ENCODE assay signal across 16 cellular contexts in the genomic region with DNA sequence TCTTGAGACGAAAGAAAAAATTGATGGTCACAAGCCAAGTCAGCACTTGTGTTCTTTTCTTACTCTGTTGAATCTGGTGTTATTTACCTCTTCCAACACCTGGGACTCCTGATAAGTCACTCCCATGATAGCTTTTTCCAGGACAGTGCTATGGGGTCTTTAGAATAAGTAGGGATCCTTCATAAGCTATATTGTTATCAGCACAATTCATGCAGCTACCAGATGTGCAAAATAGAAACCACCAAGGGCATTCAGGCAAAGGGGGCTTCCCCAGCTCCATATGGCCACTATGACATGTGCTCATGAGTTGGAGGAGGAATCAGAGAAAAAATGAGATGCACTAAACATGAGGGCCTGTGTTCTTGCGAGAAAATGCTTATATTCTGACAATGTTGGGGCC. TPM values are rescaled to one million over a fixed set of nuclear protein-coding genes. Genes with fewer than 3 reads are reported as not detected.
DNase-seq lines count a peak whose midpoint lies in the region; ATAC-seq and TF ChIP-seq lines count a peak whose summit lies in the region.
"Had no signal": no experiment of that assay in that cellular context is flagged by ENCODE, and none has a peak within 500 bp of the region (broad histone marks: within the 10 kb centered on the region; RNA-seq: fewer than 3 reads in every experiment).

No MANE protein-coding gene starts in this region.

- peak; percentile 43 for ATAC-seq in activated CD4-positive, alpha-beta T cell treated with anti-CD3 and anti-CD28 coated beads for 36 hours
- ATAC-seq in HG02870 (IDR thresholded peaks at IDR 0.05; ENCODE audit: unreplicated experiment) = peak; percentile 46
- peak; percentile 60 for ATAC-seq in activated T-helper 17 cell treated with anti-CD3 and anti-CD28 coated beads, Interleukin-2, amount 50 U/mL, for 72 hours (replicated peaks)

- H3K4me3 Mint-ChIP-seq in activated CD4-positive, alpha-beta T cell treated with anti-CD3 and anti-CD28 coated beads for 36 hours = no peak overlapping the region
- H3K4me3 Mint-ChIP-seq in activated T-helper 17 cell treated with anti-CD3 and anti-CD28 coated beads, Interleukin-2, amount 50 U/mL, for 72 hours = peak overlapping the region; percentile 72
- no peak overlapping the region for H3K4me3 Mint-ChIP-seq in nephron
- H3K4me3 Mint-ChIP-seq: dendritic cell treated with granulocyte-macrophage colony-stimulating factor and Interleukin-4, amounts not matched to agents 40 ng/mL and 50 ng/mL, for 4 days had no signal

- H3K36me3 Mint-ChIP-seq in activated CD4-positive, alpha-beta T cell treated with anti-CD3 and anti-CD28 coated beads for 36 hours (ENCODE audit: low read depth) = peaks cover 3% of the 10 kb centered on the region
- H3K36me3 Mint-ChIP-seq in activated T-helper 17 cell treated with anti-CD3 and anti-CD28 coated beads, Interleukin-2, amount 50 U/mL, for 72 hours (ENCODE audit: low read depth) = no peaks in the 10 kb centered on the region
- H3K36me3 Mint-ChIP-seq in nephron (ENCODE audit: low read depth) = no peaks in the 10 kb centered on the region

- H3K27ac Mint-ChIP-seq in activated CD4-positive, alpha-beta T cell treated with anti-CD3 and anti-CD28 coated beads for 36 hours = peak overlapping the region; percentile 91
- peak overlapping the region; percentile 86 for H3K27ac Mint-ChIP-seq in activated T-helper 17 cell treated with anti-CD3 and anti-CD28 coated beads, Interleukin-2, amount 50 U/mL, for 72 hours
- peak overlapping the region in 2 of 3 experiments; percentile 41 to 86 for H3K27ac Mint-ChIP-seq in nephron
- H3K27ac Mint-ChIP-seq: dendritic cell treated with granulocyte-macrophage colony-stimulating factor and Interleukin-4, amounts not matched to agents 40 ng/mL and 50 ng/mL, for 4 days had no signal

- peaks cover 6% of the 10 kb centered on the region for H3K9me3 Mint-ChIP-seq in activated CD4-positive, alpha-beta T cell treated with anti-CD3 and anti-CD28 coated beads for 36 hours (ENCODE audit: low read depth)
- peaks cover 15% of the 10 kb centered on the region for H3K9me3 Mint-ChIP-seq in activated T-helper 17 cell treated with anti-CD3 and anti-CD28 coated beads, Interleukin-2, amount 50 U/mL, for 72 hours
- H3K9me3 Mint-ChIP-seq in nephron = no peaks in the 10 kb centered on the region

- CTCF ChIA-PET in activated CD4-positive, alpha-beta T cell treated with anti-CD3 and anti-CD28 coated beads for 36 hours (lab: Charles Lee) = interaction anchor here (0.7 to 3.9 kb wide), 10 partner anchors 8 to 463 kb away, joined by 3 to 27 read pairs (median 3); no protein-coding TSS in a partner anchor

- DNase-seq in activated CD4-positive, alpha-beta T cell treated with anti-CD3 and anti-CD28 coated beads for 36 hours = peak; percentile 64
- DNase-seq in activated CD4-positive, alpha-beta T cell treated with anti-CD3 and anti-CD28 coated beads for 4 hours = no peak
- no peak for DNase-seq in SHP77 treated with DMSO at 0.1 percent for 48 hours (lab: John Stamatoyannopoulos, UW)
- DNase-seq in UCSD-AML1 (lab: John Stamatoyannopoulos, UW; ENCODE audit: unreplicated experiment) = no peak
- no peak for DNase-seq in DMS153 (lab: John Stamatoyannopoulos, UW)
- DNase-seq: 8988T, MV-4-11, NCI-H524 treated with DMSO at 0.1 percent for 48 hours, sigmoid colon, SJCRH30, trophoblast cell, WERI-Rb-1 had no signal

- no peak for TF ChIP-seq CTCF in nephron (IDR thresholded peaks at IDR 0.05; ENCODE audit: unreplicated experiment in 3 of 3)

- intact Hi-C loops in activated CD4-positive, alpha-beta T cell treated with anti-CD3 and anti-CD28 coated beads for 36 hours (cut with DNase I, micrococcal nuclease) = loop anchor here in 1 of 2 experiments (1.0 kb wide), 1 partner anchor 10 kb away; no protein-coding TSS in a partner anchor

- H3K27me3 Mint-ChIP-seq in activated CD4-positive, alpha-beta T cell treated with anti-CD3 and anti-CD28 coated beads for 36 hours = no peaks in the 10 kb centered on the region
- no peaks in the 10 kb centered on the region for H3K27me3 Mint-ChIP-seq in activated T-helper 17 cell treated with anti-CD3 and anti-CD28 coated beads, Interleukin-2, amount 50 U/mL, for 72 hours
- peaks cover 28% of the 10 kb centered on the region for H3K27me3 Mint-ChIP-seq in nephron (ENCODE audit: low read depth)

- POLR2A ChIA-PET in activated CD4-positive, alpha-beta T cell treated with anti-CD3 and anti-CD28 coated beads for 36 hours (lab: Charles Lee) = interaction anchor here (1.1 kb wide), 1 partner anchor 14 kb away, joined by 4 read pairs; no protein-coding TSS in a partner anchor

- peaks cover 87% of the 10 kb centered on the region for H3K4me1 Mint-ChIP-seq in activated CD4-positive, alpha-beta T cell treated with anti-CD3 and anti-CD28 coated beads for 36 hours
- H3K4me1 Mint-ChIP-seq in activated T-helper 17 cell treated with anti-CD3 and anti-CD28 coated beads, Interleukin-2, amount 50 U/mL, for 72 hours = peaks cover 72% of the 10 kb centered on the region
- peaks cover 17% of the 10 kb centered on the region for H3K4me1 Mint-ChIP-seq in nephron

RNA-seq across cellular contexts. Expression of gene SKAP1, which starts 9.5 kb away (rescaled TPM):
- 100 to 1,000 TPM in 1 of 2 experiments, 10 to 100 TPM in 1; 76.1 to 109 TPM for total RNA-seq in activated CD4-positive, alpha-beta T cell treated with anti-CD3 and anti-CD28 coated beads for 36 hours
- total RNA-seq in activated T-helper 17 cell treated with anti-CD3 and anti-CD28 coated beads, Interleukin-2, amount 50 U/mL, for 72 hours = 100 to 1,000 TPM in 1 of 2 donors, 10 to 100 TPM in 1; 71.4 to 103 TPM
- total RNA-seq: SJCRH30 had no signal
